Comparison of ENCODE assay signal across 11 cellular contexts in the genomic region with DNA sequence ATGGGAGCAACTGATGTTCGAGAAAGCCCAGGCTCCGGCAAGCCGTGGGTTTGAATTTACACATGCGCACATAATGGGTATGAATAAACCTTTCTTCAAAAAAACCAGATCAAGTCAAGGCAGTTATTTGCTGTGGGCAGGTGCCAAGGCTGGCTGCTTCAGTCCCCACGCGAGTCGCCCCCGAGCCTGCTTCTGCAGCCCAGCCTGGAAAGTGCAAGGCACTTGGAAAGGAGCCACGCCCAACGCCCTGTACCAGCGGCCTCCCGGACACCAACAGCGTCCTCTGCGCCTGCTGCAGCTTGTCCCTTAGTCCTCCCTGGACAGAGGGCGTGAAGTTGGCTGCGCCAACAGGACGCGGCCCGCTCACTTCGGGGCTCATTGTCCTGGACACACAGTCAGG.
A peak's percentile ranks its signal among the peaks of the same experiment; 100 is the strongest.
DNase-seq lines count a peak whose midpoint lies in the region; ATAC-seq and TF ChIP-seq lines count a peak whose summit lies in the region.
"Had no signal": no experiment of that assay in that cellular context is flagged by ENCODE, and none has a peak within 500 bp of the region (broad histone marks: within the 10 kb centered on the region; RNA-seq: fewer than 3 reads in every experiment).

No MANE protein-coding gene starts in this region.

- H3K4me2 ChIP-seq in GM23248 (ENCODE audit: unreplicated experiment), result no peak overlapping the region

- intact Hi-C loops in heart right ventricle (cut with DNase I), result loop anchor here in 3 of 10 donors (2.0 to 5.0 kb wide), 3 partner anchors 18 to 69 kb away; a partner anchor contains a TSS
- intact Hi-C loops in activated CD4-positive, alpha-beta memory T cell treated with anti-CD3 and anti-CD28 coated beads for 36 hours (cut with micrococcal nuclease), result no loop called here

- H3F3A ChIP-seq in GM23248 (ENCODE audit: insufficient read depth), result peaks cover 14% of the 10 kb centered on the region; the same call in 1 of the 2 replicates

- H3K9me3 ChIP-seq in heart right ventricle (no peaks in the 10 kb centered on the region), upper lobe of left lung (no peaks in the 10 kb centered on the region), GM23248 (ENCODE audit: low read depth) (no peaks in the 10 kb centered on the region)

- no peak for TF ChIP-seq EP300 in upper lobe of left lung (IDR thresholded peaks at IDR 0.05)

- POLR2A ChIA-PET in activated CD4-positive, alpha-beta memory T cell treated with anti-CD3 and anti-CD28 coated beads for 36 hours (lab: Charles Lee), result no interaction called here

- no peaks in the 10 kb centered on the region for H3K9me2 ChIP-seq in GM23248 (ENCODE audit: insufficient read depth)

- 36 to 39% methylated on average over 20 of the region's 20 CpGs for WGBS in heart right ventricle, 2 donors
- 45 to 47% methylated on average over 6 to 20 of the region's 20 CpGs for WGBS in upper lobe of left lung, 2 donors
- WGBS in GM23248 (ENCODE audit: low coverage in 1 of 2, low lambda C conversion rate in 2 of 2, missing lambda C conversion rate in 2 of 2), 2 experiments, result 71 to 72% methylated on average over 20 of the region's 20 CpGs

- TF ChIP-seq CTCF in heart right ventricle (IDR thresholded peaks at IDR 0.05) (no peak), neural crest cell (conservative IDR thresholded peaks at IDR 0.05) (no peak), upper lobe of left lung (IDR thresholded peaks at IDR 0.05) (no peak)

- no peak overlapping the region for H3K9ac ChIP-seq in GM23248

- H3K36me3 ChIP-seq in heart right ventricle (no peaks in the 10 kb centered on the region), upper lobe of left lung (no peaks in the 10 kb centered on the region), GM23248 (ENCODE audit: low read depth) (no peaks in the 10 kb centered on the region)

- DNase-seq in NCI-H748 (lab: John Stamatoyannopoulos, UW; ENCODE audit: unreplicated experiment) (peak; percentile 49), NCI-H748 treated with DMSO at 0.1 percent for 48 hours (lab: John Stamatoyannopoulos, UW) (no peak), heart right ventricle (peak; percentile 32 to 74), neural crest cell (ENCODE audit: low read depth, low spot score) (no peak), upper lobe of left lung (peak in 1 of 2 donors; percentile 79), COLO668 (lab: John Stamatoyannopoulos, UW; ENCODE audit: unreplicated experiment) (no peak), GM23248 (no peak)
- DNase-seq in activated CD4-positive, alpha-beta memory T cell treated with anti-CD3 and anti-CD28 coated beads for 36 hours, result no peak
- DNase-seq: 8988T; activated CD8-positive, alpha-beta memory T cell treated with anti-CD3 and anti-CD28 coated beads, Interleukin-2, amount 10 ng/mL, durations not matched to agents 7 days and 5 days; T-cell had no signal

- H3K27ac ChIP-seq in heart right ventricle (peak overlapping the region; percentile 63 to 88 (median 80)), upper lobe of left lung (peak overlapping the region in 3 of 4 donors; percentile 66 to 81 (median 73)), GM23248 (no peak overlapping the region)

- peaks cover 27% of the 10 kb centered on the region for H3K27me3 Mint-ChIP-seq in neural crest cell (ENCODE audit: low read depth)
- H3K27me3 Mint-ChIP-seq in activated CD4-positive, alpha-beta memory T cell treated with anti-CD3 and anti-CD28 coated beads for 36 hours, result peaks cover 45% of the 10 kb centered on the region

- in situ Hi-C loops in GM23248 (cut with MboI), result no loop called here

- H3K36me3 Mint-ChIP-seq in neural crest cell (ENCODE audit: low read depth), result no peaks in the 10 kb centered on the region
- no peaks in the 10 kb centered on the region for H3K36me3 Mint-ChIP-seq in activated CD4-positive, alpha-beta memory T cell treated with anti-CD3 and anti-CD28 coated beads for 36 hours
- H3K36me3 Mint-ChIP-seq: activated CD8-positive, alpha-beta memory T cell treated with anti-CD3 and anti-CD28 coated beads, Interleukin-2, amount 10 ng/mL, durations not matched to agents 7 days and 5 days; T-cell had no signal

- no peak overlapping the region for H3K27ac Mint-ChIP-seq in neural crest cell (ENCODE audit: unreplicated experiment)
- no peak overlapping the region for H3K27ac Mint-ChIP-seq in activated CD4-positive, alpha-beta memory T cell treated with anti-CD3 and anti-CD28 coated beads for 36 hours
- H3K27ac Mint-ChIP-seq: activated CD8-positive, alpha-beta memory T cell treated with anti-CD3 and anti-CD28 coated beads, Interleukin-2, amount 10 ng/mL, durations not matched to agents 7 days and 5 days; T-cell had no signal

- H3K27me3 ChIP-seq in heart right ventricle, result peaks cover 0 to 44% (median 0%) of the 10 kb centered on the region in 7 donors
- H3K27me3 ChIP-seq in upper lobe of left lung, result peaks cover 0 to 5% (median 0%) of the 10 kb centered on the region in 4 donors
- H3K27me3 ChIP-seq in GM23248 (replicated peaks; ENCODE audit: insufficient read depth), result no peaks in the 10 kb centered on the region; the same call in 1 of the 2 replicates

- no peaks in the 10 kb centered on the region for H3K79me2 ChIP-seq in GM23248 (ENCODE audit: insufficient read depth)

- no peak for TF ChIP-seq POLR2A in upper lobe of left lung (IDR thresholded peaks at IDR 0.05)

- peaks cover 35% of the 10 kb centered on the region for H3K4me1 Mint-ChIP-seq in neural crest cell
- peaks cover 3% of the 10 kb centered on the region for H3K4me1 Mint-ChIP-seq in activated CD4-positive, alpha-beta memory T cell treated with anti-CD3 and anti-CD28 coated beads for 36 hours (ENCODE audit: low read depth)
- H3K4me1 Mint-ChIP-seq: activated CD8-positive, alpha-beta memory T cell treated with anti-CD3 and anti-CD28 coated beads, Interleukin-2, amount 10 ng/mL, durations not matched to agents 7 days and 5 days; T-cell had no signal

- H3K4me3 Mint-ChIP-seq in neural crest cell, result peak overlapping the region; percentile 84
- no peak overlapping the region for H3K4me3 Mint-ChIP-seq in activated CD4-positive, alpha-beta memory T cell treated with anti-CD3 and anti-CD28 coated beads for 36 hours
- H3K4me3 Mint-ChIP-seq: activated CD8-positive, alpha-beta memory T cell treated with anti-CD3 and anti-CD28 coated beads, Interleukin-2, amount 10 ng/mL, durations not matched to agents 7 days and 5 days; T-cell had no signal

- CTCF ChIA-PET in activated CD4-positive, alpha-beta memory T cell treated with anti-CD3 and anti-CD28 coated beads for 36 hours (lab: Charles Lee), result no interaction called here

- peaks cover 0 to 30% (median 17%) of the 10 kb centered on the region in 9 donors for H3K4me1 ChIP-seq in heart right ventricle
- H3K4me1 ChIP-seq in upper lobe of left lung, result peaks cover 14 to 33% (median 22%) of the 10 kb centered on the region in 4 donors
- peaks cover 12% of the 10 kb centered on the region for H3K4me1 ChIP-seq in GM23248 (ENCODE audit: insufficient read depth)

- ATAC-seq in heart right ventricle (peak; percentile 74 to 88 (median 75)), upper lobe of left lung (ENCODE audit: low FRiP score in 2 of 2) (peak; percentile 13 to 23)
- ATAC-seq: activated CD8-positive, alpha-beta memory T cell treated with anti-CD3 and anti-CD28 coated beads, Interleukin-2, amount 10 ng/mL, durations not matched to agents 7 days and 5 days; T-cell had no signal

- peak overlapping the region in 6 of 10 donors; percentile 28 to 57 (median 53) for H3K4me3 ChIP-seq in heart right ventricle
- peak overlapping the region in 1 of 4 donors; percentile 47 for H3K4me3 ChIP-seq in upper lobe of left lung
- H3K4me3 ChIP-seq in GM23248, result no peak overlapping the region

- H2AFZ ChIP-seq in GM23248, result no peak overlapping the region

- H4K20me1 ChIP-seq in GM23248 (ENCODE audit: insufficient read depth), result no peaks in the 10 kb centered on the region

- H3K9me3 Mint-ChIP-seq in neural crest cell, result no peaks in the 10 kb centered on the region
- H3K9me3 Mint-ChIP-seq in activated CD4-positive, alpha-beta memory T cell treated with anti-CD3 and anti-CD28 coated beads for 36 hours, result no peaks in the 10 kb centered on the region
- H3K9me3 Mint-ChIP-seq: T-cell had no signal

Comparison
In these comparisons a context has a peak if more than half of its experiments do, and no peak if none do; other contexts are left out.
1. DNase-seq: peak in NCI-H748 (single experiment) and heart right ventricle (2 of 2); none in NCI-H748 treated with DMSO at 0.1 percent for 48 hours (single experiment), neural crest cell (single experiment), COLO668 (single experiment), GM23248 (single experiment) and activated CD4-positive, alpha-beta memory T cell treated with anti-CD3 and anti-CD28 coated beads for 36 hours (single experiment).